8 cellular contexts compared by ENCODE assay signal in the genomic region with DNA sequence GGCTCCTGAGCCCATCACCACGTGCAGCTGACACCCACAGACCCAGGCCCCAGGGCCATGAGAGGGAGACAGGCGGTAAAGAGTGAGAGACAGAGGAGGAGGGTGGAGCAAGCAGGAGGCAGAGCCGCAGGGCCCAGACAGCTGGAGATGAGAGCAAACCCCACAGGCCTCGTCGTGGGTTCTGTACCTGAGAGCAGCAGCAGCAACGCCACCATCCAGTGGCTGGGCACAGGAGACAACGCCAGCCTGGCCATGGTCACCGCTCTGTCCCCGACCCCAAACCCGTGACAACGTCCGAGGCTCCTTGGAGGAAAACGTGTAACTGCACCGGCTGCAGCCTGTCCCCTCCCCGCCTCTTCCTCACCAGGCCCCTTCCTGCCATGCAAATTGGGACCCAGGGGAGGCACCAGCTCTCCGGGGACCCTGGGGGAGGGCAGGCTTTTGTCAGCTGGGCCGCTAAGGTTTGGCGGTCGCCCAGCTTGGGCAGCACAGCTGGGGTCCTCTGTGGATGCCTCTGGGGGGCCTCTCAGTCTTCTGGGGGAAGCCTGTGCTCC. TPM values are rescaled to one million over a fixed set of nuclear protein-coding genes. Genes with fewer than 3 reads are reported as not detected.
DNase-seq lines count a peak whose midpoint lies in the region; ATAC-seq and TF ChIP-seq lines count a peak whose summit lies in the region.

A gene (minus strand): TSS at position 324 of the 554 bp plus-strand sequence. CDS start 70 bp downstream, at position 254.

- in situ Hi-C loops in GM23248 (cut with MboI): no loop called here

- H3K36me3 ChIP-seq in right atrium auricular region: no peaks in the 10 kb centered on the region
- H3K36me3 ChIP-seq in GM23248 (ENCODE audit: low read depth): no peaks in the 10 kb centered on the region

- H3K4me3 ChIP-seq in right atrium auricular region (peak within 1 kb of the TSS; percentile 14 to 23), GM23248 (no peak within 1 kb of the TSS)

- no peaks in the 10 kb centered on the region for H3K9me3 Mint-ChIP-seq in activated B cell treated with CpG ODN at 0.5 μM for 24 hours

- peaks cover 89% of the 10 kb centered on the region for H3K4me1 Mint-ChIP-seq in activated B cell treated with CpG ODN at 0.5 μM for 24 hours

- H3K4me3 Mint-ChIP-seq in activated B cell treated with CpG ODN at 0.5 μM for 24 hours: peak within 1 kb of the TSS; percentile 98

- ATAC-seq in GM18870 (IDR thresholded peaks at IDR 0.05; ENCODE audit: unreplicated experiment) (peak; percentile 67), HG02759 (IDR thresholded peaks at IDR 0.05; ENCODE audit: unreplicated experiment) (peak; percentile 78), activated B cell treated with CpG ODN at 0.5 μM for 24 hours (ENCODE audit: low read depth) (peak; percentile 79)

- TF ChIP-seq CTCF in activated B cell treated with CpG ODN at 0.5 μM for 24 hours (IDR thresholded peaks at IDR 0.05): no peak
- no peak for TF ChIP-seq CTCF in right atrium auricular region (IDR thresholded peaks at IDR 0.05)

- H3K27me3 Mint-ChIP-seq in activated B cell treated with CpG ODN at 0.5 μM for 24 hours: no peaks in the 10 kb centered on the region

- H3K27me3 ChIP-seq in right atrium auricular region: no peaks in the 10 kb centered on the region
- peaks cover 14% of the 10 kb centered on the region for H3K27me3 ChIP-seq in GM23248 (replicated peaks; ENCODE audit: insufficient read depth)

- no peaks in the 10 kb centered on the region for H3K9me2 ChIP-seq in GM23248 (ENCODE audit: insufficient read depth)

- no peak within 1 kb of the TSS for H3K4me2 ChIP-seq in GM23248 (ENCODE audit: unreplicated experiment)

- H3K36me3 Mint-ChIP-seq in activated B cell treated with CpG ODN at 0.5 μM for 24 hours (ENCODE audit: low read depth): peaks cover 44% of the 10 kb centered on the region

- no peaks in the 10 kb centered on the region for H3F3A ChIP-seq in GM23248 (ENCODE audit: insufficient read depth)

- peak within 1 kb of the TSS; percentile 32 to 71 for H3K27ac ChIP-seq in right atrium auricular region
- no peak within 1 kb of the TSS for H3K27ac ChIP-seq in GM23248

- POLR2A ChIA-PET in activated B cell treated with CpG ODN at 0.5 μM for 24 hours (lab: Charles Lee): interaction anchor here (0.6 to 19.1 kb wide), 17 partner anchors 10 to 483 kb away, joined by 3 to 837 read pairs (median 6); a partner anchor contains a TSS

- intact Hi-C loops in activated B cell treated with CpG ODN at 0.5 μM for 24 hours (cut with micrococcal nuclease): loop anchor here (1.0 kb wide), 2 partner anchors 13 to 14 kb away; no protein-coding TSS in a partner anchor

- no peak within 1 kb of the TSS for H2AFZ ChIP-seq in GM23248

- no peaks in the 10 kb centered on the region for H3K79me2 ChIP-seq in GM23248 (ENCODE audit: insufficient read depth)

- H4K20me1 ChIP-seq in GM23248 (ENCODE audit: insufficient read depth): no peaks in the 10 kb centered on the region

- H3K27ac Mint-ChIP-seq in activated B cell treated with CpG ODN at 0.5 μM for 24 hours: peak within 1 kb of the TSS; percentile 96

- peak; percentile 90 for DNase-seq in activated B cell treated with CpG ODN at 0.5 μM for 24 hours
- no peak for DNase-seq in right atrium auricular region (ENCODE audit: low spot score)
- DNase-seq in NCI-H2107 (lab: John Stamatoyannopoulos, UW): no peak
- no peak for DNase-seq in kidney glomerular epithelial cell (lab: John Stamatoyannopoulos, UW)
- DNase-seq in NCI-H2171 (lab: John Stamatoyannopoulos, UW): no peak
- no peak for DNase-seq in GM23248

- H3K9me3 ChIP-seq in right atrium auricular region (no peaks in the 10 kb centered on the region), GM23248 (ENCODE audit: low read depth) (no peaks in the 10 kb centered on the region)

- CTCF ChIA-PET in activated B cell treated with CpG ODN at 0.5 μM for 24 hours (lab: Charles Lee): interaction anchor here (0.9 to 8.9 kb wide), 10 partner anchors 11 to 202 kb away, joined by 5 to 146 read pairs (median 8); a partner anchor contains a TSS

- peaks cover 0 to 20% of the 10 kb centered on the region in 2 donors for H3K4me1 ChIP-seq in right atrium auricular region
- H3K4me1 ChIP-seq in GM23248 (ENCODE audit: insufficient read depth): no peaks in the 10 kb centered on the region

- WGBS in GM23248 (ENCODE audit: low coverage in 1 of 2, low lambda C conversion rate in 2 of 2, missing lambda C conversion rate in 2 of 2), 2 experiments: 71 to 82% methylated on average over 9 to 19 of the region's 19 CpGs

- no peak within 1 kb of the TSS for H3K9ac ChIP-seq in GM23248

RNA-seq across cellular contexts. Expression of the gene that starts here (rescaled TPM):
- total RNA-seq in activated B cell treated with CpG ODN at 0.5 μM for 24 hours (706 and 757 TPM in 2 replicates), right atrium auricular region (1 to 10 TPM; 2.2 to 7.3 TPM)
- total RNA-seq in GM23248 (2014; rRNA removed; shearing (Covaris generic)): not detected in 2 replicates
- polyA plus RNA-seq in GM23248 (2016; fragmentation: Nextera tagmentation; extraction: Ambion mirVana): not detected in 2 replicates

Comparison
In these comparisons a context has a peak if more than half of its experiments do, and no peak if none do; other contexts are left out.
1. RNA of the gene that starts here (total RNA-seq): 706 to 757 TPM in activated B cell treated with CpG ODN at 0.5 μM for 24 hours; 2.2 to 7.3 TPM in right atrium auricular region and not detected in GM23248; every median in the first group is over 10 times any median in the second.
2. Peak in every context shown above with its lines, with median percentiles within 50 percentile points of each other: ATAC-seq.